Comparison of ENCODE assay signal across 13 cellular contexts in the genomic region with DNA sequence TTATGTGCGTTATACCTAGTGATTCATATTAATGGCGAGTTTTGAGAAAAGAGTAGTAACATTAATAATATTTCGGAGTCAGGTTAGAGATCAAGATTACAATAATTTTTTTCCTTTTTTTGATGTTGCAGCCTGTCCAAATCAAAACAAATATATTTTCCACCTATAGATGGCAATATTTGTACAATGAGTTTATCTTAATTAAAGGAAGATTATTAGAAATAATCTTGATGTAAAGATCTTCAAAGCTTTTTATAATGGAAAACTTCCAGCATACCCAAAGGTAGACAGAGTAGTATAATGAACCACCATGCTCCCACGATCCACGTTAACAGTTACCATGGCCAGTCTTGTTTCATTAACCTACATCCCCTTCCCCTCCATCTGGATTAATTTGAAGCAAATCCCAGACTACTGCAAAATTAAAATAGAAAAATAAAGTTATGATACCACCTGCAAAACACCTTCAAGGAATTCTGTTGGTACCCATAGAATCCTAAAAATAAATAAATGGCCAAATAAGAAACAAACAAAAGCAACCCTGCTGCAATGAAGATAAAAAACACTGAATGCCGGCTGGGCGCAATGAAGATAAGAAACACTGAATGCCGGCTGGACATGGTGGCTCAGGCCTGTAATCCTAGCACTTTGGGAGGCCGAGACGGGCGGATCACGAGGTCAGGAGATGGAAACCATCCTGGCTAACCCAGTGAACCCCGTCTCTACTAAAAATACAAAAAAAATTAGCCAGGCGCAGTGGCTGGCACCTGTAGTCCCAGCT. TPM values are rescaled to one million over a fixed set of nuclear protein-coding genes. Genes with fewer than 3 reads are reported as not detected.
A peak's percentile ranks its signal among the peaks of the same experiment; 100 is the strongest.
DNase-seq lines count a peak whose midpoint lies in the region; ATAC-seq and TF ChIP-seq lines count a peak whose summit lies in the region.
"Had no signal": no experiment of that assay in that cellular context is flagged by ENCODE, and none has a peak within 500 bp of the region (broad histone marks: within the 10 kb centered on the region; RNA-seq: fewer than 3 reads in every experiment).

No MANE protein-coding gene starts in this region.

- H3K27ac ChIP-seq in cardiac muscle cell (no peak overlapping the region), spleen (no peak overlapping the region)
- H3K27ac ChIP-seq: BLaER1 treated with 17β-estradiol and CSF1 and Interleukin-3, amounts not matched to agents 10 nM and 100 nM had no signal

- H3K27ac Mint-ChIP-seq in activated naive CD4-positive, alpha-beta T cell treated with anti-CD3 and anti-CD28 coated beads for 36 hours: no peak overlapping the region

- no peaks in the 10 kb centered on the region for H3K9me3 Mint-ChIP-seq in activated naive CD4-positive, alpha-beta T cell treated with anti-CD3 and anti-CD28 coated beads for 36 hours

- no peaks in the 10 kb centered on the region for H3K4me1 Mint-ChIP-seq in activated naive CD4-positive, alpha-beta T cell treated with anti-CD3 and anti-CD28 coated beads for 36 hours (ENCODE audit: low read depth)

- peaks cover 12% of the 10 kb centered on the region for H3K4me1 ChIP-seq in cardiac muscle cell (ENCODE audit: low read depth)
- peaks cover 0 to 6% (median 0%) of the 10 kb centered on the region in 6 donors for H3K4me1 ChIP-seq in spleen

- DNase-seq in cardiac muscle cell (ENCODE audit: low read depth in 1 of 2, low spot score in 1 of 2) (peak in 1 of 2 donors; percentile 4), left cardiac atrium (no peak), NCI-H2171 treated with DMSO at 0.1 percent for 48 hours (lab: John Stamatoyannopoulos, UW) (peak; percentile 71), cardiac fibroblast (ENCODE audit: low read depth in 2 of 2) (peak in 1 of 2 donors; percentile 11), spleen (no peak), SKM-1 (lab: John Stamatoyannopoulos, UW; ENCODE audit: unreplicated experiment) (no peak), SIG-M5 treated with dmso at 0.1 percent for 504 hours (lab: John Stamatoyannopoulos, UW; ENCODE audit: unreplicated experiment) (no peak)
- no peak for DNase-seq in activated naive CD4-positive, alpha-beta T cell treated with anti-CD3 and anti-CD28 coated beads for 36 hours
- DNase-seq: T-helper 1 cell had no signal

- no peak for ATAC-seq in left cardiac atrium
- ATAC-seq: sciatic nerve had no signal

- H3K27me3 ChIP-seq in cardiac muscle cell: no peaks in the 10 kb centered on the region
- peaks cover 0 to 14% (median 0%) of the 10 kb centered on the region in 7 donors for H3K27me3 ChIP-seq in spleen (replicated peaks in 1 of 7)
- H3K27me3 ChIP-seq: BLaER1 treated with 17β-estradiol and CSF1 and Interleukin-3, amounts not matched to agents 10 nM and 100 nM had no signal

- no peak overlapping the region for H3K4me3 Mint-ChIP-seq in activated naive CD4-positive, alpha-beta T cell treated with anti-CD3 and anti-CD28 coated beads for 36 hours

- no peaks in the 10 kb centered on the region for H3K9me3 ChIP-seq in cardiac muscle cell (ENCODE audit: low read depth)
- H3K9me3 ChIP-seq in spleen: no peaks in the 10 kb centered on the region
- H3K9me3 ChIP-seq: BLaER1 treated with 17β-estradiol and CSF1 and Interleukin-3, amounts not matched to agents 10 nM and 100 nM had no signal

- no peaks in the 10 kb centered on the region for H3K36me3 ChIP-seq in cardiac muscle cell
- H3K36me3 ChIP-seq in spleen: no peaks in the 10 kb centered on the region
- H3K36me3 ChIP-seq: BLaER1 treated with 17β-estradiol and CSF1 and Interleukin-3, amounts not matched to agents 10 nM and 100 nM had no signal

- intact Hi-C loops in left cardiac atrium (cut with DNase I): loop anchor here in 1 of 2 donors (5.0 kb wide), 1 partner anchor 67 kb away; no protein-coding TSS in a partner anchor
- intact Hi-C loops in spleen (cut with DNase I; ENCODE audit: low total_unique reads): no loop called here
- intact Hi-C loops in activated naive CD4-positive, alpha-beta T cell treated with anti-CD3 and anti-CD28 coated beads for 36 hours (cut with micrococcal nuclease): loop anchor here (1.0 kb wide), 1 partner anchor 142 kb away; no protein-coding TSS in a partner anchor

- H3K4me3 ChIP-seq in cardiac muscle cell: no peak overlapping the region
- H3K4me3 ChIP-seq in cardiac fibroblast (replicated peaks in 1 of 2; ENCODE audit: low read depth in 2 of 2, low read length in 2 of 2): no peak overlapping the region
- no peak overlapping the region for H3K4me3 ChIP-seq in spleen
- H3K4me3 ChIP-seq: BLaER1 treated with 17β-estradiol and CSF1 and Interleukin-3, amounts not matched to agents 10 nM and 100 nM had no signal

- TF ChIP-seq CTCF in cardiac muscle cell (IDR thresholded peaks at IDR 0.05; ENCODE audit: low read depth, low read length) (peak; percentile 25), cardiac fibroblast (IDR thresholded peaks at IDR 0.05; ENCODE audit: low read depth, low read length) (peak; percentile 8), spleen (IDR thresholded peaks at IDR 0.05 in 8 of 11, conservative IDR thresholded peaks at IDR 0.05 in 3 of 11) (peak in 6 of 11 experiments; percentile 15 to 36 (median 29))

- H3K27me3 Mint-ChIP-seq in activated naive CD4-positive, alpha-beta T cell treated with anti-CD3 and anti-CD28 coated beads for 36 hours (ENCODE audit: low read depth): peaks cover 17% of the 10 kb centered on the region

- 77 to 89% (median 81%) methylated on average over 14 of the region's 14 CpGs for WGBS in spleen, 5 donors

- H3K36me3 Mint-ChIP-seq in activated naive CD4-positive, alpha-beta T cell treated with anti-CD3 and anti-CD28 coated beads for 36 hours (ENCODE audit: low read depth): no peaks in the 10 kb centered on the region

- no peak for TF ChIP-seq POLR2A in spleen (IDR thresholded peaks at IDR 0.05)

- CTCF ChIA-PET in activated naive CD4-positive, alpha-beta T cell treated with anti-CD3 and anti-CD28 coated beads for 36 hours (lab: Charles Lee): interaction anchor here (1.0 to 2.2 kb wide), 2 partner anchors 8 to 9 kb away, joined by 4 to 10 read pairs; no protein-coding TSS in a partner anchor

RNA-seq across cellular contexts. Expression of a gene that starts 46.5 kb away (rescaled TPM):
- total RNA-seq in cardiac muscle cell (2.1 and 9.3 TPM in 2 replicates), left cardiac atrium (1 to 10 TPM; 5.0 to 5.6 TPM), spleen (1 to 10 TPM; 5.3 to 9.4 (median 7.2) TPM)
- polyA plus RNA-seq in cardiac muscle cell (2.7 and 4.2 TPM in 2 replicates), spleen (1 to 10 TPM; 3.3 to 6.7 (median 5.9) TPM)
- 10 to 100 TPM; 19.2 to 20.3 TPM for total RNA-seq in activated naive CD4-positive, alpha-beta T cell treated with anti-CD3 and anti-CD28 coated beads for 36 hours

RNA-seq across cellular contexts. Expression of a gene that starts 50.9 kb away (rescaled TPM):
- not detected in 2 replicates for total RNA-seq in cardiac muscle cell
- not detected in 2 replicates for polyA plus RNA-seq in cardiac muscle cell
- total RNA-seq in left cardiac atrium: not detected
- not detected for total RNA-seq in spleen
- not detected for polyA plus RNA-seq in spleen
- total RNA-seq in activated naive CD4-positive, alpha-beta T cell treated with anti-CD3 and anti-CD28 coated beads for 36 hours: not detected
- total RNA-seq: HT1080, lower leg skin, sciatic nerve had no signal
